ENCODE assay signal across 9 cellular contexts in genomic region chr20:52047811-52048302, GRCh38.
DNase-seq lines count a peak whose midpoint lies in the region; ATAC-seq and TF ChIP-seq lines count a peak whose summit lies in the region.
"Had no signal": no experiment of that assay in that cellular context is flagged by ENCODE, and none has a peak within 500 bp of the region (broad histone marks: within the 10 kb centered on the region; RNA-seq: fewer than 3 reads in every experiment).

No MANE protein-coding gene starts in this region.

- peak overlapping the region; percentile 58 for H3K4me3 ChIP-seq in HUES48 (ENCODE audit: low read depth, low read length)
- no peak overlapping the region for H3K4me3 ChIP-seq in fibroblast of pulmonary artery (replicated peaks; ENCODE audit: low read depth, low read length)

- H3K4me3 Mint-ChIP-seq in activated CD8-positive, alpha-beta T cell treated with anti-CD3 and anti-CD28 coated beads for 36 hours = no peak overlapping the region

- no peak for TF ChIP-seq CTCF in activated CD8-positive, alpha-beta T cell treated with anti-CD3 and anti-CD28 coated beads for 36 hours (IDR thresholded peaks at IDR 0.05)
- TF ChIP-seq CTCF in fibroblast of pulmonary artery (IDR thresholded peaks at IDR 0.05; ENCODE audit: low read length, missing control alignments) = no peak

- no peaks in the 10 kb centered on the region for H3K27me3 ChIP-seq in HUES48 (ENCODE audit: control insufficient read depth, insufficient read depth, low read length)

- H3K4me1 ChIP-seq in HUES48 (ENCODE audit: control insufficient read depth, insufficient read depth, low read length) = peaks cover 34% of the 10 kb centered on the region

- POLR2A ChIA-PET in activated CD8-positive, alpha-beta T cell treated with anti-CD3 and anti-CD28 coated beads for 36 hours (lab: Charles Lee) = interaction anchor here (1.0 to 1.8 kb wide), 3 partner anchors 9 to 16 kb away, joined by 3 to 5 read pairs (median 4); no protein-coding TSS in a partner anchor

- H3K27ac Mint-ChIP-seq in activated CD8-positive, alpha-beta T cell treated with anti-CD3 and anti-CD28 coated beads for 36 hours = peak overlapping the region; percentile 82

- CTCF ChIA-PET in activated CD8-positive, alpha-beta T cell treated with anti-CD3 and anti-CD28 coated beads for 36 hours (lab: Charles Lee) = interaction anchor here (1.0 to 1.1 kb wide), 2 partner anchors 11 to 16 kb away, joined by 3 to 5 read pairs; no protein-coding TSS in a partner anchor

- H3K27ac ChIP-seq in HUES48 (ENCODE audit: low read depth, low read length) = peak overlapping the region; percentile 98

- H3K4me1 Mint-ChIP-seq in activated CD8-positive, alpha-beta T cell treated with anti-CD3 and anti-CD28 coated beads for 36 hours (ENCODE audit: low read depth) = peaks cover 27% of the 10 kb centered on the region

- intact Hi-C loops in activated CD8-positive, alpha-beta T cell treated with anti-CD3 and anti-CD28 coated beads for 36 hours (cut with micrococcal nuclease) = no loop called here

- peak; percentile 82 for DNase-seq in activated CD8-positive, alpha-beta T cell treated with anti-CD3 and anti-CD28 coated beads for 36 hours
- DNase-seq in fibroblast of pulmonary artery (ENCODE audit: low read depth) (peak; percentile 33), NCI-H345 treated with DMSO at 0.1 percent for 48 hours (lab: John Stamatoyannopoulos, UW; ENCODE audit: unreplicated experiment) (no peak), NCI-H1105 (lab: John Stamatoyannopoulos, UW) (no peak), AML-193 (lab: John Stamatoyannopoulos, UW) (no peak)
- peak; percentile 9 for DNase-seq in stimulated activated CD8-positive, alpha-beta memory T cell treated with anti-CD3 and anti-CD28 coated beads, Interleukin-12 subunit alpha, Interleukin-12 subunit beta, amount 100 ng/mL, for 1 hour (ENCODE audit: low read depth)
- DNase-seq: midbrain, NCI-H187 had no signal

- no peaks in the 10 kb centered on the region for H3K9me3 Mint-ChIP-seq in activated CD8-positive, alpha-beta T cell treated with anti-CD3 and anti-CD28 coated beads for 36 hours

- peak overlapping the region; percentile 69 for H3K9ac ChIP-seq in HUES48 (ENCODE audit: low read depth, low read length)

- no peaks in the 10 kb centered on the region for H3K36me3 Mint-ChIP-seq in activated CD8-positive, alpha-beta T cell treated with anti-CD3 and anti-CD28 coated beads for 36 hours (ENCODE audit: low read depth)

- peak; percentile 88 for ATAC-seq in activated CD8-positive, alpha-beta T cell treated with anti-CD3 and anti-CD28 coated beads for 36 hours

- no peaks in the 10 kb centered on the region for H3K9me3 ChIP-seq in HUES48 (ENCODE audit: control insufficient read depth, insufficient read depth, low read length)

- no peaks in the 10 kb centered on the region for H3K27me3 Mint-ChIP-seq in activated CD8-positive, alpha-beta T cell treated with anti-CD3 and anti-CD28 coated beads for 36 hours

- H3K36me3 ChIP-seq in HUES48 (ENCODE audit: control insufficient read depth, insufficient read depth, low read length) = no peaks in the 10 kb centered on the region

Comparison
In these comparisons a context has a peak if more than half of its experiments do, and no peak if none do; other contexts are left out.
1. DNase-seq: peak in activated CD8-positive, alpha-beta T cell treated with anti-CD3 and anti-CD28 coated beads for 36 hours (single experiment), fibroblast of pulmonary artery (single experiment) and stimulated activated CD8-positive, alpha-beta memory T cell treated with anti-CD3 and anti-CD28 coated beads, Interleukin-12 subunit alpha, Interleukin-12 subunit beta, amount 100 ng/mL, for 1 hour (single experiment); none in NCI-H345 treated with DMSO at 0.1 percent for 48 hours (single experiment), NCI-H1105 (single experiment) and AML-193 (0 of 2).